ENCODE assay signal across 8 cellular contexts in the genomic region with DNA sequence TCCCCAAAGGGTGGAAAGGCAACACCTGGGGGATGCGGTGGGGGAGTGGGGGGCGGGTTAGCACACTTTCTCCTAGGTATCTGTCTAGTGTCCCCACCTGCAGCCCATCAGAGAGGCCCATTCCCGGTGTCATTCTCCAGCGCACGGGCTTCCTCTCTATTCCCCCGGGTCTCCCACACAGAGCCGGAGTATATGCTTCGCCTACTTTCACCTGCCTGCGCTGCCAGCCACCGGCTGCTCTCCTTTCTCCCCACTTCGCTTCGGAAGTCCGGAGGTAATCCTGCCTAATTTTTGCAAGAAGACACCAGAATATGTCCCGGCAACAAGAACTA. TPM values are rescaled to one million over a fixed set of nuclear protein-coding genes. Genes with fewer than 3 reads are reported as not detected.
A peak's percentile ranks its signal among the peaks of the same experiment; 100 is the strongest.
DNase-seq lines count a peak whose midpoint lies in the region; ATAC-seq and TF ChIP-seq lines count a peak whose summit lies in the region.

No MANE protein-coding gene starts in this region.

- CTCF ChIA-PET in activated naive CD4-positive, alpha-beta T cell treated with anti-CD3 and anti-CD28 coated beads, Interleukin-2, amount 10 ng/mL, durations not matched to agents 7 days and 5 days (lab: Charles Lee) = no interaction called here

- no peak overlapping the region for H3K9ac ChIP-seq in stomach smooth muscle (ENCODE audit: low read length in 2 of 2)
- no peak overlapping the region for H3K9ac ChIP-seq in colonic mucosa (ENCODE audit: low read depth in 2 of 2, low read length in 2 of 2)

- no peaks in the 10 kb centered on the region for H3K9me3 Mint-ChIP-seq in activated naive CD4-positive, alpha-beta T cell treated with anti-CD3 and anti-CD28 coated beads, Interleukin-2, amount 10 ng/mL, durations not matched to agents 7 days and 5 days

- peaks cover 6% of the 10 kb centered on the region for H3K4me1 Mint-ChIP-seq in activated naive CD4-positive, alpha-beta T cell treated with anti-CD3 and anti-CD28 coated beads, Interleukin-2, amount 10 ng/mL, durations not matched to agents 7 days and 5 days

- H3K27ac ChIP-seq in foreskin keratinocyte (no peak overlapping the region), stomach smooth muscle (ENCODE audit: low read length) (no peak overlapping the region), colonic mucosa (no peak overlapping the region)

- no peaks in the 10 kb centered on the region for H3K4me1 ChIP-seq in foreskin keratinocyte
- no peaks in the 10 kb centered on the region for H3K4me1 ChIP-seq in stomach smooth muscle (ENCODE audit: control insufficient read depth, insufficient read depth, low read length)
- H3K4me1 ChIP-seq in colonic mucosa = no peaks in the 10 kb centered on the region

- H3K36me3 ChIP-seq in stomach smooth muscle (ENCODE audit: control insufficient read depth in 2 of 2, insufficient read depth in 2 of 2, low read length in 2 of 2) (no peaks in the 10 kb centered on the region), colonic mucosa (no peaks in the 10 kb centered on the region)

- peaks cover 52% of the 10 kb centered on the region for H3K27me3 ChIP-seq in foreskin keratinocyte
- H3K27me3 ChIP-seq in stomach smooth muscle (ENCODE audit: control insufficient read depth in 1 of 2, insufficient read depth in 2 of 2, low read length in 2 of 2) = peaks cover 8 to 10% of the 10 kb centered on the region in 2 donors
- peaks cover 7% of the 10 kb centered on the region for H3K27me3 ChIP-seq in colonic mucosa

- H3K4me3 ChIP-seq in stomach smooth muscle (ENCODE audit: low read length in 2 of 2) (peak overlapping the region; percentile 26 to 59), colonic mucosa (no peak overlapping the region)

- H3K27ac Mint-ChIP-seq in activated naive CD4-positive, alpha-beta T cell treated with anti-CD3 and anti-CD28 coated beads, Interleukin-2, amount 10 ng/mL, durations not matched to agents 7 days and 5 days = no peak overlapping the region

- peak; percentile 2 for ATAC-seq in foreskin keratinocyte

- H3K9me3 ChIP-seq in stomach smooth muscle (ENCODE audit: control insufficient read depth in 2 of 2, low read length in 2 of 2) (no peaks in the 10 kb centered on the region), colonic mucosa (no peaks in the 10 kb centered on the region)

- no peak for TF ChIP-seq CTCF in foreskin keratinocyte (conservative IDR thresholded peaks at IDR 0.05)
- no peak for TF ChIP-seq CTCF in colonic mucosa (IDR thresholded peaks at IDR 0.05)

- intact Hi-C loops in colonic mucosa (cut with DNase I) = no loop called here

- peaks cover 45% of the 10 kb centered on the region for H3K27me3 Mint-ChIP-seq in activated naive CD4-positive, alpha-beta T cell treated with anti-CD3 and anti-CD28 coated beads, Interleukin-2, amount 10 ng/mL, durations not matched to agents 7 days and 5 days

- no peak for DNase-seq in activated naive CD4-positive, alpha-beta T cell treated with anti-CD3 and anti-CD28 coated beads, Interleukin-2, amount 10 ng/mL, durations not matched to agents 7 days and 5 days
- no peak for DNase-seq in activated naive CD4-positive, alpha-beta T cell treated with Interleukin-2 at 50 U/mL for 16 hours
- DNase-seq in NCI-H146 (lab: John Stamatoyannopoulos, UW) (peak; percentile 50), foreskin keratinocyte (peak in 1 of 2 donors; percentile 4), colonic mucosa (no peak), OCI-M2 (lab: John Stamatoyannopoulos, UW; ENCODE audit: unreplicated experiment) (no peak), NCI-H1048 (lab: John Stamatoyannopoulos, UW) (no peak)

- no peaks in the 10 kb centered on the region for H3K36me3 Mint-ChIP-seq in activated naive CD4-positive, alpha-beta T cell treated with anti-CD3 and anti-CD28 coated beads, Interleukin-2, amount 10 ng/mL, durations not matched to agents 7 days and 5 days

- H3K4me3 Mint-ChIP-seq in activated naive CD4-positive, alpha-beta T cell treated with anti-CD3 and anti-CD28 coated beads, Interleukin-2, amount 10 ng/mL, durations not matched to agents 7 days and 5 days = peak overlapping the region; percentile 39

RNA-seq across cellular contexts. Expression of gene RGS7, which starts 0.9 kb away (rescaled TPM):
- total RNA-seq in foreskin keratinocyte = not detected in 2 replicates
- polyA plus RNA-seq in foreskin keratinocyte = not detected in 2 replicates
- under 1 TPM; 0.10 to 0.24 TPM for total RNA-seq in colonic mucosa
